ENCODE assay signal across 10 cellular contexts in genomic region chr11:72685560-72686480, GRCh38. TPM values are rescaled to one million over a fixed set of nuclear protein-coding genes. Genes with fewer than 3 reads are reported as not detected.
DNase-seq lines count a peak whose midpoint lies in the region; ATAC-seq and TF ChIP-seq lines count a peak whose summit lies in the region.
"Had no signal": no experiment of that assay in that cellular context is flagged by ENCODE, and none has a peak within 500 bp of the region (broad histone marks: within the 10 kb centered on the region; RNA-seq: fewer than 3 reads in every experiment).

No MANE protein-coding gene starts in this region.

- H4K20me1 ChIP-seq in hepatocyte (ENCODE audit: insufficient read depth, poor library complexity, severe bottlenecking): no peaks in the 10 kb centered on the region

- peaks cover 49% of the 10 kb centered on the region for H3K36me3 Mint-ChIP-seq in activated T-helper 2 cell treated with anti-CD3 and anti-CD28 coated beads, Interferon-gamma antibody, Interleukin-2, Interleukin-4, amounts not matched to agents 10 μg/mL and 5 μg/mL and 100 μg/mL, durations not matched to agents 14 hours and 24 hours and 36 hours (ENCODE audit: low read depth)

- H3K27ac ChIP-seq in hepatocyte: peak overlapping the region; percentile 62
- no peak overlapping the region for H3K27ac ChIP-seq in caudate nucleus (ENCODE audit: low read depth, low read length)

- ATAC-seq in HG02610 (IDR thresholded peaks at IDR 0.05; ENCODE audit: unreplicated experiment): no peak
- ATAC-seq in HG03521 (IDR thresholded peaks at IDR 0.05; ENCODE audit: unreplicated experiment): no peak

- 83% methylated on average over 24 of the region's 24 CpGs for WGBS in hepatocyte (ENCODE audit: low lambda C conversion rate, missing lambda C conversion rate)

- H3K4me1 Mint-ChIP-seq in activated T-helper 2 cell treated with anti-CD3 and anti-CD28 coated beads, Interferon-gamma antibody, Interleukin-2, Interleukin-4, amounts not matched to agents 10 μg/mL and 5 μg/mL and 100 μg/mL, durations not matched to agents 14 hours and 24 hours and 36 hours (ENCODE audit: low read depth): peaks cover 22% of the 10 kb centered on the region

- H3K4me3 ChIP-seq in hepatocyte: no peak overlapping the region

- H3K27me3 ChIP-seq in hepatocyte: no peaks in the 10 kb centered on the region

- no peaks in the 10 kb centered on the region for H3K9me3 ChIP-seq in hepatocyte (ENCODE audit: low read depth)

- DNase-seq in MV-4-11 (lab: John Stamatoyannopoulos, UW) (peak; percentile 8), hepatocyte (ENCODE audit: low spot score) (peak; percentile 47), anterior cingulate cortex (lab: John Stamatoyannopoulos, UW) (no peak), caudate nucleus (lab: John Stamatoyannopoulos, UW) (no peak)
- DNase-seq in activated T-helper 2 cell treated with anti-CD3 and anti-CD28 coated beads, Interferon-gamma antibody, Interleukin-2, Interleukin-4, amounts not matched to agents 10 μg/mL and 5 μg/mL and 100 μg/mL, durations not matched to agents 14 hours and 24 hours and 36 hours (ENCODE audit: low spot score): peak; percentile 20
- DNase-seq in stimulated activated CD4-positive, alpha-beta T cell treated with anti-CD3 and anti-CD28 coated beads, TNF-alpha, amount 100 ng/mL, for 48 hours (ENCODE audit: low read depth in 3 of 3): peak; percentile 41 to 66 (median 55)
- DNase-seq: KBM-7, RPMI8226 had no signal

- H3K9me2 ChIP-seq in hepatocyte (replicated peaks; ENCODE audit: insufficient read depth): no peaks in the 10 kb centered on the region

- H3K4me3 Mint-ChIP-seq in activated T-helper 2 cell treated with anti-CD3 and anti-CD28 coated beads, Interferon-gamma antibody, Interleukin-2, Interleukin-4, amounts not matched to agents 10 μg/mL and 5 μg/mL and 100 μg/mL, durations not matched to agents 14 hours and 24 hours and 36 hours (ENCODE audit: low read depth): peak overlapping the region; percentile 22

- intact Hi-C loops in activated T-helper 2 cell treated with anti-CD3 and anti-CD28 coated beads, Interferon-gamma antibody, Interleukin-2, Interleukin-4, amounts not matched to agents 10 μg/mL and 5 μg/mL and 100 μg/mL, durations not matched to agents 14 hours and 24 hours and 36 hours (cut with micrococcal nuclease): loop anchor here (1.0 kb wide), 1 partner anchor 18 kb away; no protein-coding TSS in a partner anchor

- H3K9me3 Mint-ChIP-seq in activated T-helper 2 cell treated with anti-CD3 and anti-CD28 coated beads, Interferon-gamma antibody, Interleukin-2, Interleukin-4, amounts not matched to agents 10 μg/mL and 5 μg/mL and 100 μg/mL, durations not matched to agents 14 hours and 24 hours and 36 hours: no peaks in the 10 kb centered on the region

- H3K36me3 ChIP-seq in hepatocyte (replicated peaks; ENCODE audit: insufficient read depth, low read depth): no peaks in the 10 kb centered on the region

- no peaks in the 10 kb centered on the region for H3K79me2 ChIP-seq in hepatocyte

- H3K4me1 ChIP-seq in hepatocyte (ENCODE audit: insufficient read depth): peaks cover 5% of the 10 kb centered on the region

- no peak overlapping the region for H2AFZ ChIP-seq in hepatocyte

- no peaks in the 10 kb centered on the region for H3K27me3 Mint-ChIP-seq in activated T-helper 2 cell treated with anti-CD3 and anti-CD28 coated beads, Interferon-gamma antibody, Interleukin-2, Interleukin-4, amounts not matched to agents 10 μg/mL and 5 μg/mL and 100 μg/mL, durations not matched to agents 14 hours and 24 hours and 36 hours (ENCODE audit: low read depth)

- H3K4me2 ChIP-seq in hepatocyte: no peak overlapping the region

- no peak for TF ChIP-seq CTCF in hepatocyte (IDR thresholded peaks at IDR 0.05; ENCODE audit: poor library complexity)

- peak overlapping the region; percentile 52 for H3K27ac Mint-ChIP-seq in activated T-helper 2 cell treated with anti-CD3 and anti-CD28 coated beads, Interferon-gamma antibody, Interleukin-2, Interleukin-4, amounts not matched to agents 10 μg/mL and 5 μg/mL and 100 μg/mL, durations not matched to agents 14 hours and 24 hours and 36 hours

RNA-seq across cellular contexts. Expression of gene PDE2A, which starts 11.6 kb away (rescaled TPM):
- 0.44 and 0.62 TPM in 2 replicates for total RNA-seq in activated T-helper 2 cell treated with anti-CD3 and anti-CD28 coated beads, Interferon-gamma antibody, Interleukin-2, Interleukin-4, amounts not matched to agents 10 μg/mL and 5 μg/mL and 100 μg/mL, durations not matched to agents 14 hours and 24 hours and 36 hours
- 2.2 and 3.5 TPM in 2 replicates for total RNA-seq in hepatocyte
- 0.60 and 1.1 TPM in 2 replicates for polyA plus RNA-seq in hepatocyte

Comparison
In these comparisons a context has a peak if more than half of its experiments do, and no peak if none do; other contexts are left out.
1. DNase-seq: peak in MV-4-11 (single experiment), activated T-helper 2 cell treated with anti-CD3 and anti-CD28 coated beads, Interferon-gamma antibody, Interleukin-2, Interleukin-4, amounts not matched to agents 10 μg/mL and 5 μg/mL and 100 μg/mL, durations not matched to agents 14 hours and 24 hours and 36 hours (single experiment), hepatocyte (single experiment) and stimulated activated CD4-positive, alpha-beta T cell treated with anti-CD3 and anti-CD28 coated beads, TNF-alpha, amount 100 ng/mL, for 48 hours (3 of 3); none in anterior cingulate cortex (0 of 58) and caudate nucleus (0 of 61).